22 cellular contexts compared by ENCODE assay signal in the genomic region with DNA sequence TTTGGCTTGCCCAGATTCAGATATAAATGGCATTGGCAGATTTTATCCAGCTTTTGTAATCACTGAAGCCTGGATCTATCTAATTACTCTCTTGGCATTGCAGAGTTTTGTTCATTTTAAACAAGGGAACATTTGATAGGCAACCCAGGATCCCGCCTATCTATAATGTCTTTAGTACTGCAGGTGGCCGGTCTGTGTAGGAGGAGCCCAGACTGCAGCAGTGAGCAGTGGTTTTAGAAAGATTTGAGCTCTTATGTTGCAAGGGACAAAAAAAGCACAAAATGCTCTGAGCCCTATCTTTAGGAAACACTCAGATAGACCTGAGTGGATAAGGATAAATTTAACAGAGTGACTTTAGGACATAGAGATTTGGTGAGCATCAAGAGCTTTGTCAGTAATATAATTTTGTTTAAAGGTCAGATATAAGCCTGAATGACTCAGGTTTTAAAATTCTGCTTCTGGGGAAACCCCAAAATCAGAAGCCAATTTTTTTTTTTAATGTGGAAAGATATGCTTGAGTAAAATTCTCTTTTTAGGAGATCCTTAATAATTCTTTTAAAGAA.
DNase-seq lines count a peak whose midpoint lies in the region; ATAC-seq and TF ChIP-seq lines count a peak whose summit lies in the region.
"Had no signal": no experiment of that assay in that cellular context is flagged by ENCODE, and none has a peak within 500 bp of the region (broad histone marks: within the 10 kb centered on the region; RNA-seq: fewer than 3 reads in every experiment).

No MANE protein-coding gene starts in this region.

- H3K23ac ChIP-seq in mesenchymal stem cell (ENCODE audit: low read length in 2 of 2), result no peak overlapping the region

- H3K14ac ChIP-seq in mesenchymal stem cell (ENCODE audit: low read length in 2 of 2), result no peak overlapping the region

- H3K27ac Mint-ChIP-seq in activated T-cell treated with anti-CD3 and anti-CD28 coated beads, Interleukin-2, amount 50 U/mL, for 24 hours, result no peak overlapping the region
- H3K27ac Mint-ChIP-seq: CD14-positive monocyte, GM23338 had no signal

- no peak for TF ChIP-seq CTCF in cardiac muscle cell (IDR thresholded peaks at IDR 0.05; ENCODE audit: low read depth, low read length)

- H3K79me1 ChIP-seq in mesenchymal stem cell (replicated peaks; ENCODE audit: low read length, poor library complexity, severe bottlenecking), result no peaks in the 10 kb centered on the region

- no peaks in the 10 kb centered on the region for H3K27me3 Mint-ChIP-seq in activated T-cell treated with anti-CD3 and anti-CD28 coated beads, Interleukin-2, amount 50 U/mL, for 24 hours

- H2BK120ac ChIP-seq in mesenchymal stem cell (ENCODE audit: low read depth, low read length), result no peak overlapping the region

- H3K4me1 ChIP-seq in cardiac muscle cell (ENCODE audit: low read depth), result peaks cover 16% of the 10 kb centered on the region
- H3K4me1 ChIP-seq in right cardiac atrium (ENCODE audit: control insufficient read depth, insufficient read depth, low read length), result peaks cover 2% of the 10 kb centered on the region
- H3K4me1 ChIP-seq in mesenchymal stem cell (ENCODE audit: control insufficient read depth, insufficient read depth, low read depth, low read length), result no peaks in the 10 kb centered on the region

- no peaks in the 10 kb centered on the region for H3K36me3 Mint-ChIP-seq in activated T-cell treated with anti-CD3 and anti-CD28 coated beads, Interleukin-2, amount 50 U/mL, for 24 hours (ENCODE audit: low read depth)
- H3K36me3 Mint-ChIP-seq: CD14-positive monocyte had no signal

- H3K4me3 ChIP-seq in cardiac muscle cell, result no peak overlapping the region
- no peak overlapping the region for H3K4me3 ChIP-seq in right cardiac atrium (ENCODE audit: low read length)
- H3K4me3 ChIP-seq in mesenchymal stem cell (ENCODE audit: insufficient read depth in 1 of 2, low read depth in 1 of 2, low read length in 2 of 2), result no peak overlapping the region
- H3K4me3 ChIP-seq: GM12878, GM23338, K562 had no signal

- H3K27ac ChIP-seq in cardiac muscle cell (no peak overlapping the region), right cardiac atrium (ENCODE audit: low read length) (no peak overlapping the region), mesenchymal stem cell (ENCODE audit: low read length, poor library complexity, severe bottlenecking) (no peak overlapping the region)

- peak overlapping the region; percentile 17 for H3K9ac ChIP-seq in mesenchymal stem cell (ENCODE audit: low read length)

- no peak overlapping the region for H3K18ac ChIP-seq in mesenchymal stem cell (ENCODE audit: low read depth in 1 of 2, low read length in 2 of 2)

- H3K4me3 Mint-ChIP-seq in activated T-cell treated with anti-CD3 and anti-CD28 coated beads, Interleukin-2, amount 50 U/mL, for 24 hours, result no peak overlapping the region
- H3K4me3 Mint-ChIP-seq: CD14-positive monocyte, GM23338 had no signal

- no peak overlapping the region for H4K8ac ChIP-seq in mesenchymal stem cell (ENCODE audit: low read length)

- no peak overlapping the region for H2AK5ac ChIP-seq in mesenchymal stem cell (ENCODE audit: low read length, severe bottlenecking)

- DNase-seq in cardiac muscle cell (ENCODE audit: low read depth in 1 of 2, low spot score in 1 of 2) (peak; percentile 23 to 26), right cardiac atrium (no peak), dedifferentiated amniotic fluid mesenchymal stem cell (ENCODE audit: extremely low spot score) (peak; percentile 13), mesenchymal stem cell (no peak), midbrain (lab: John Stamatoyannopoulos, UW) (no peak)
- DNase-seq in activated CD4-positive, alpha-beta T cell treated with anti-CD3 and anti-CD28 coated beads for 4 hours, result no peak
- DNase-seq in activated T-cell treated with anti-CD3 and anti-CD28 coated beads, Interleukin-2, amount 50 U/mL, for 24 hours, result no peak
- DNase-seq: 8988T, Caco-2, DMS153, EL, NCI-H1092 treated with DMSO at 0.1 percent for 48 hours, NCI-H2107, NCI-H510A treated with DMSO at 0.1 percent for 48 hours, NCI-H774, RPMI8226, SHP77 treated with DMSO at 0.1 percent for 48 hours had no signal

- no peak overlapping the region for H2AFZ ChIP-seq in mesenchymal stem cell (ENCODE audit: low read depth, low read length)
- H2AFZ ChIP-seq: GM23338 had no signal

- H2BK5ac ChIP-seq in mesenchymal stem cell (ENCODE audit: low read depth, low read length, poor library complexity, severe bottlenecking), result no peak overlapping the region

- intact Hi-C loops in right cardiac atrium (cut with DNase I), result no loop called here

- peaks cover 2% of the 10 kb centered on the region for H3K9me3 Mint-ChIP-seq in activated T-cell treated with anti-CD3 and anti-CD28 coated beads, Interleukin-2, amount 50 U/mL, for 24 hours
- H3K9me3 Mint-ChIP-seq: GM23338 had no signal

- H3K9me3 ChIP-seq in cardiac muscle cell (ENCODE audit: low read depth), result no peaks in the 10 kb centered on the region
- H3K9me3 ChIP-seq in right cardiac atrium (ENCODE audit: control insufficient read depth, low read length), result no peaks in the 10 kb centered on the region
- no peaks in the 10 kb centered on the region for H3K9me3 ChIP-seq in mesenchymal stem cell (ENCODE audit: control insufficient read depth, low read length)
- H3K9me3 ChIP-seq: Caco-2 had no signal

- 62% methylated on average over 2 of the region's 2 CpGs for WGBS in right cardiac atrium
- 91% methylated on average over 2 of the region's 2 CpGs for WGBS in mesenchymal stem cell

- H2BK15ac ChIP-seq in mesenchymal stem cell (ENCODE audit: low read depth, poor library complexity, severe bottlenecking), result no peak overlapping the region

- H3K4me2 ChIP-seq in mesenchymal stem cell (ENCODE audit: low read length, poor library complexity, severe bottlenecking), result no peak overlapping the region
- H3K4me2 ChIP-seq: GM23338 had no signal

- no peak overlapping the region for H2BK12ac ChIP-seq in mesenchymal stem cell (ENCODE audit: low read length in 2 of 2)

- no peak for ATAC-seq in right cardiac atrium
- no peak for ATAC-seq in HG02852 (IDR thresholded peaks at IDR 0.05; ENCODE audit: unreplicated experiment)
- ATAC-seq: GM12878, GM23338, K562 had no signal

- H3K4me1 Mint-ChIP-seq in activated T-cell treated with anti-CD3 and anti-CD28 coated beads, Interleukin-2, amount 50 U/mL, for 24 hours (ENCODE audit: low read depth), result no peaks in the 10 kb centered on the region
- H3K4me1 Mint-ChIP-seq: CD14-positive monocyte, GM23338 had no signal

- H3K36me3 ChIP-seq in cardiac muscle cell, result no peaks in the 10 kb centered on the region
- H3K36me3 ChIP-seq in mesenchymal stem cell (ENCODE audit: control insufficient read depth in 1 of 2, insufficient read depth in 2 of 2, low read depth in 1 of 2, low read length in 2 of 2), result no peaks in the 10 kb centered on the region

- H4K91ac ChIP-seq in mesenchymal stem cell (ENCODE audit: low read length), result no peak overlapping the region

- no peak overlapping the region for H3K4ac ChIP-seq in mesenchymal stem cell (ENCODE audit: low read depth in 1 of 2, low read length in 2 of 2)

- H3K27me3 ChIP-seq in cardiac muscle cell, result no peaks in the 10 kb centered on the region
- H3K27me3 ChIP-seq in right cardiac atrium (ENCODE audit: control insufficient read depth, insufficient read depth), result no peaks in the 10 kb centered on the region
- H3K27me3 ChIP-seq in mesenchymal stem cell (ENCODE audit: control insufficient read depth in 1 of 2, insufficient read depth in 1 of 2, low read length in 2 of 2), result no peaks in the 10 kb centered on the region

Comparison
In these comparisons a context has a peak if more than half of its experiments do, and no peak if none do; other contexts are left out.
1. DNase-seq: peak in cardiac muscle cell (2 of 2) and dedifferentiated amniotic fluid mesenchymal stem cell (single experiment); none in right cardiac atrium (0 of 3), mesenchymal stem cell (single experiment), activated CD4-positive, alpha-beta T cell treated with anti-CD3 and anti-CD28 coated beads for 4 hours (0 of 2), activated T-cell treated with anti-CD3 and anti-CD28 coated beads, Interleukin-2, amount 50 U/mL, for 24 hours (single experiment) and midbrain (single experiment).